In the genomic region with DNA sequence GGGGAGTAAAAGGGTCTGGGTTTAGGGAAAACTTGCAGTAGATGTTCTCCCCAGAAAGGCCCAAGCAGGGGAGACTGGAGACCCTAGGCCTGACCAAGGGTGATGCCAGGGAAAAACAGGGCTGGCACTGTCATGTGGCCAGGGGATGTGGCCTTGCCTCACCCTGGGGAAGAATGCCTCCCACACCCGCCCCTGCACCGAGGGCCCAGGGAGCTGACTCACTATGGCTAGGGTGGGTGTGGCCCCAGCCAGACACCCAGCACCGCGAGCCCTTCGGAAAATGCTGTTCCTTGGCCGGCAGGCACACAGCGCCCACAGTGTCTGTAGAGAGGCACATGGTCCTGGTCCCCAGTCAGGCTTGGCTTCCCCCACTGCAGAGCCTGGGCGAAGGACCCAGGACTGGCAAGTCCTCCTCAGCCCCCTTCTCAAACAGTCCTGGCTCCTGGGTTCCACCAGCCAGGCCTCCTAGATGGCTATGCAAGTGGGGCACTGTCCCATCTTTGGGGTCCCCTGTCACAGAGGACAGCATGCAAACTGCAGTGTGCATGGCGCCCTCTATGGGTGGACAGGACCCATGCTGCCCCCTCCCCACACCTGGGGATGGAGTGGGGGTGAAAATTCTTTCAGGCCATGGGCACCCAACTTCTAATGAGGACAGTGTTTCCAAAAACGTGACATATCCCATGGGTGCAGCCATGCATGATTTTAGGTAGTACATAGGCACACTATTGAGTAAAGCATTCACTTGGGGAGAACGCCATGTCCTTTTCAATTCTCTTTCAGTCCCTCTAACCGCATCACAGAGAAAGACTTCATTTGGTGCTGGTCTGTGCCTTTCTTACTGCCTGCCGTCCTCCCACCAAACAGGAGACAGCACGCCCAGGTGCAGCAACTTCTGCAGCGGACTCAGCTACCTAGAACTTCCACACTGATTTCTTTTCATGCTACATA, we compare ENCODE assay signal across 8 cellular contexts. TPM values are rescaled to one million over a fixed set of nuclear protein-coding genes. Genes with fewer than 3 reads are reported as not detected.
A peak's percentile ranks its signal among the peaks of the same experiment; 100 is the strongest.
DNase-seq lines count a peak whose midpoint lies in the region; ATAC-seq and TF ChIP-seq lines count a peak whose summit lies in the region.

No MANE protein-coding gene starts in this region.

- H3K27ac ChIP-seq in Panc1 (ENCODE audit: low read length), result 0 out of 2 replicates have a peak overlapping the region, but pooled peaks have one; percentile 32

- H3K27me3 ChIP-seq in Panc1 (ENCODE audit: control insufficient read depth, insufficient read depth, low read length), result no peaks in the 10 kb centered on the region

- peak; percentile 4 for DNase-seq in stimulated activated CD4-positive, alpha-beta T cell treated with anti-CD3 and anti-CD28 coated beads, Interleukin-12 subunit alpha, Interleukin-12 subunit beta, amount 100 ng/mL, for 4 hours
- no peak for DNase-seq in stimulated activated CD4-positive, alpha-beta T cell treated with anti-CD3 and anti-CD28 coated beads, Interleukin-1b, Interleukin-23, amount 100 ng/mL, for 48 hours
- DNase-seq in Panc1 (ENCODE audit: low read depth, low spot score) (no peak), epithelial cell of proximal tubule (ENCODE audit: low read depth) (no peak), retinal pigment epithelial cell (ENCODE audit: low read depth) (peak; percentile 77), GOT3 (lab: John Stamatoyannopoulos, UW) (no peak), NCI-H1417 treated with DMSO at 0.1 percent for 48 hours (lab: John Stamatoyannopoulos, UW) (no peak)

- no peak; the same call in 1 of the 2 replicates for TF ChIP-seq CTCF in Panc1 (IDR thresholded peaks at IDR 0.05)
- TF ChIP-seq CTCF in epithelial cell of proximal tubule (conservative IDR thresholded peaks at IDR 0.05; ENCODE audit: low read depth, low read length), result peak; percentile 51
- peak; percentile 72 for TF ChIP-seq CTCF in retinal pigment epithelial cell (conservative IDR thresholded peaks at IDR 0.05; ENCODE audit: low read depth, low read length)

- POLR2A ChIA-PET in Panc1 (lab: Charles Lee), result no interaction called here

- ATAC-seq in Panc1, result peak; percentile 84
- ATAC-seq in HG03571 (IDR thresholded peaks at IDR 0.05; ENCODE audit: unreplicated experiment), result no peak

- in situ Hi-C loops in Panc1 (cut with HindIII; ENCODE audit: low pct_unique_long_range_greater_than_20kb, low sequenced_read_pairs), result no loop called here

- H3K4me1 ChIP-seq in Panc1 (ENCODE audit: control insufficient read depth, insufficient read depth, low read length), result no peaks in the 10 kb centered on the region

- H3K36me3 ChIP-seq in Panc1 (ENCODE audit: control insufficient read depth, insufficient read depth, low read length), result no peaks in the 10 kb centered on the region

- BruUV-seq in Panc1 (replicated peaks; lab: Mats Ljungman, UMichigan), result no TSS peak

- no peak overlapping the region for H3K4me3 ChIP-seq in Panc1 (ENCODE audit: low read depth in 2 of 2, low read length in 2 of 2)
- H3K4me3 ChIP-seq in epithelial cell of proximal tubule (ENCODE audit: low read depth, low read length), result no peak overlapping the region
- H3K4me3 ChIP-seq in retinal pigment epithelial cell (ENCODE audit: low read length), result no peak overlapping the region

- H3K9me3 ChIP-seq in Panc1 (ENCODE audit: control insufficient read depth, insufficient read depth, low read depth, low read length), result no peaks in the 10 kb centered on the region

- intact Hi-C loops in Panc1 (cut with micrococcal nuclease; ENCODE audit: unreplicated experiment), result no loop called here

- CTCF ChIA-PET in Panc1 (lab: Charles Lee), result interaction anchor here (0.6 kb wide), 1 partner anchor 187 kb away, joined by 3 read pairs; no protein-coding TSS in a partner anchor

RNA-seq across cellular contexts. Expression of gene TMPRSS5, which starts 15.2 kb away (rescaled TPM):
- 0.85 TPM for total RNA-seq in Panc1 (2021; ENCODE audit: unreplicated experiment)
- polyA plus RNA-seq in Panc1 (2012; ENCODE audit: insufficient read length), result 0.82 TPM
- total RNA-seq in epithelial cell of proximal tubule, result 0.07 and 0.63 TPM in 2 replicates

Comparison
In these comparisons a context has a peak if more than half of its experiments do, and no peak if none do; other contexts are left out.
1. DNase-seq: peak in stimulated activated CD4-positive, alpha-beta T cell treated with anti-CD3 and anti-CD28 coated beads, Interleukin-12 subunit alpha, Interleukin-12 subunit beta, amount 100 ng/mL, for 4 hours (single experiment) and retinal pigment epithelial cell (single experiment); none in stimulated activated CD4-positive, alpha-beta T cell treated with anti-CD3 and anti-CD28 coated beads, Interleukin-1b, Interleukin-23, amount 100 ng/mL, for 48 hours (single experiment), Panc1 (single experiment), epithelial cell of proximal tubule (single experiment), GOT3 (single experiment) and NCI-H1417 treated with DMSO at 0.1 percent for 48 hours (single experiment).